Comparison of ENCODE assay signal across 24 cellular contexts in genomic region chr20:56558968-56559367, GRCh38. TPM values are rescaled to one million over a fixed set of nuclear protein-coding genes. Genes with fewer than 3 reads are reported as not detected.
"Had no signal": no experiment of that assay in that cellular context is flagged by ENCODE, and none has a peak within 500 bp of the region (broad histone marks: within the 10 kb centered on the region; RNA-seq: fewer than 3 reads in every experiment).

No MANE protein-coding gene starts in this region.

- H3K9me3 ChIP-seq: Peyer's patch had no signal

- H3K36me3 ChIP-seq: Peyer's patch, WERI-Rb-1 had no signal

- H3K4me1 ChIP-seq: Peyer's patch had no signal

- H3K4me3 ChIP-seq: Peyer's patch had no signal

- H3K27ac ChIP-seq: Peyer's patch, WERI-Rb-1 had no signal

- H3K27me3 ChIP-seq: Peyer's patch had no signal

- DNase-seq: activated CD4-positive, alpha-beta T cell treated with anti-CD3 and anti-CD28 coated beads, Interleukin-2, amount 10 ng/mL, durations not matched to agents 7 days and 5 days; activated CD4-positive, alpha-beta T cell treated with anti-CD3 and anti-CD28 coated beads, Interleukin-2, amount 50 U/mL, for 48 hours; activated CD8-positive, alpha-beta T cell treated with anti-CD3 and anti-CD28 coated beads, Interleukin-2, amount 10 ng/mL, durations not matched to agents 7 days and 5 days; activated gamma-delta T cell treated with Interleukin-2 at 50 U/mL for 16 hours; activated naive CD4-positive, alpha-beta T cell treated with anti-CD3 and anti-CD28 coated beads, Interleukin-2, amount 10 ng/mL, durations not matched to agents 7 days and 5 days; activated naive CD8-positive, alpha-beta T cell treated with anti-CD3 and anti-CD28 coated beads, Interleukin-2, amount 50 U/mL, for 24 hours; activated T-cell treated with anti-CD3 and anti-CD28 coated beads, Interleukin-2, amount 50 U/mL, for 24 hours; anterior cingulate cortex; Karpas-422; KBM-7; NCI-H1105; NCI-H1417 treated with DMSO at 0.1 percent for 48 hours; NCI-H187 treated with DMSO at 0.1 percent for 48 hours; NCI-H2081 treated with DMSO at 0.1 percent for 48 hours; NCI-H226; NCI-H524 treated with DMSO at 0.1 percent for 48 hours; PC-3; Peyer's patch; RPMI8226; SW 1271; T1000; WERI-Rb-1 had no signal

RNA-seq across cellular contexts. Expression of gene FAM209B, which starts 25.9 kb away (rescaled TPM):
- total RNA-seq: MCF 10A, NCI-H460, Peyer's patch had no signal

RNA-seq across cellular contexts. Expression of gene FAM209A, which starts 34.4 kb away (rescaled TPM):
- total RNA-seq: MCF 10A, Peyer's patch had no signal
